Comparison of ENCODE assay signal across 26 cellular contexts in genomic region chr14:24712374-24712773, GRCh38.
"Had no signal": no experiment of that assay in that cellular context is flagged by ENCODE, and none has a peak within 500 bp of the region (broad histone marks: within the 10 kb centered on the region; RNA-seq: fewer than 3 reads in every experiment).

No MANE protein-coding gene starts in this region.

- H3K4me1 ChIP-seq: right atrium auricular region had no signal

- H3K36me3 ChIP-seq: brain microvascular endothelial cell, gastroesophageal sphincter, right atrium auricular region, tibial nerve, WERI-Rb-1 had no signal

- DNase-seq: activated CD4-positive, alpha-beta memory T cell treated with anti-CD3 and anti-CD28 coated beads for 36 hours; activated CD4-positive, alpha-beta T cell treated with anti-CD3 and anti-CD28 coated beads, Interleukin-2, amount 10 ng/mL, durations not matched to agents 24 days and 14 days; activated CD4-positive, CD25-positive, alpha-beta regulatory T cell treated with anti-CD3 and anti-CD28 coated beads, Interleukin-2, amount 50 U/mL, for 72 hours; activated CD8-positive, alpha-beta memory T cell treated with anti-CD3 and anti-CD28 coated beads, Interleukin-2, amount 50 U/mL, for 48 hours; activated gamma-delta T cell; activated naive CD4-positive, alpha-beta T cell treated with anti-CD3 and anti-CD28 coated beads, Interleukin-2, amount 10 ng/mL, durations not matched to agents 7 days and 5 days; activated T-cell treated with anti-CD3 and anti-CD28 coated beads, Interleukin-2, amount 50 U/mL, for 24 hours; amniotic stem cell; brain microvascular endothelial cell; dorsolateral prefrontal cortex; effector memory CD4-positive, alpha-beta T cell; erythroblast; left cardiac atrium; left ventricle myocardium superior; mucosa of descending colon; stimulated activated CD4-positive, alpha-beta T cell treated with anti-CD3 and anti-CD28 coated beads, Interleukin-15, amount 100 ng/mL, for 24 hours; stimulated activated CD4-positive, alpha-beta T cell treated with anti-CD3 and anti-CD28 coated beads, Interleukin-2, amount 100 ng/mL, for 24 hours; stimulated activated naive B cell treated with anti-CD40 and anti-IgM and Interleukin-4, amounts not matched to agents 10 μg/mL and 1 μg/mL and 100 μg/mL, for 72 hours; WERI-Rb-1 had no signal

- H3K79me2 ChIP-seq: hepatocyte had no signal

- H3K4me2 ChIP-seq: hepatocyte, smooth muscle cell had no signal

- H3K9me3 ChIP-seq: gastroesophageal sphincter, mucosa of descending colon, right atrium auricular region, tibial nerve had no signal

- ATAC-seq: gastroesophageal sphincter; left cardiac atrium; left ventricle myocardium superior; mucosa of descending colon; natural killer cell treated with Interleukin-12 subunit alpha and Interleukin-12 subunit beta and Interleukin-15 and Interleukin-18, amount 100 ng/mL, for 72 hours; stimulated activated naive B cell treated with anti-CD40 and anti-IgM and Interleukin-4, amounts not matched to agents 10 μg/mL and 1 μg/mL and 100 μg/mL, for 72 hours had no signal

- H2AFZ ChIP-seq: hepatocyte had no signal

- H3K27me3 ChIP-seq: brain microvascular endothelial cell, dorsolateral prefrontal cortex, gastroesophageal sphincter, hepatocyte, right atrium auricular region, tibial nerve had no signal

- H3K4me3 ChIP-seq: coronary artery, dorsolateral prefrontal cortex, gastroesophageal sphincter, hepatocyte, mucosa of descending colon, right atrium auricular region, smooth muscle cell, tibial nerve had no signal
